In the genomic region with DNA sequence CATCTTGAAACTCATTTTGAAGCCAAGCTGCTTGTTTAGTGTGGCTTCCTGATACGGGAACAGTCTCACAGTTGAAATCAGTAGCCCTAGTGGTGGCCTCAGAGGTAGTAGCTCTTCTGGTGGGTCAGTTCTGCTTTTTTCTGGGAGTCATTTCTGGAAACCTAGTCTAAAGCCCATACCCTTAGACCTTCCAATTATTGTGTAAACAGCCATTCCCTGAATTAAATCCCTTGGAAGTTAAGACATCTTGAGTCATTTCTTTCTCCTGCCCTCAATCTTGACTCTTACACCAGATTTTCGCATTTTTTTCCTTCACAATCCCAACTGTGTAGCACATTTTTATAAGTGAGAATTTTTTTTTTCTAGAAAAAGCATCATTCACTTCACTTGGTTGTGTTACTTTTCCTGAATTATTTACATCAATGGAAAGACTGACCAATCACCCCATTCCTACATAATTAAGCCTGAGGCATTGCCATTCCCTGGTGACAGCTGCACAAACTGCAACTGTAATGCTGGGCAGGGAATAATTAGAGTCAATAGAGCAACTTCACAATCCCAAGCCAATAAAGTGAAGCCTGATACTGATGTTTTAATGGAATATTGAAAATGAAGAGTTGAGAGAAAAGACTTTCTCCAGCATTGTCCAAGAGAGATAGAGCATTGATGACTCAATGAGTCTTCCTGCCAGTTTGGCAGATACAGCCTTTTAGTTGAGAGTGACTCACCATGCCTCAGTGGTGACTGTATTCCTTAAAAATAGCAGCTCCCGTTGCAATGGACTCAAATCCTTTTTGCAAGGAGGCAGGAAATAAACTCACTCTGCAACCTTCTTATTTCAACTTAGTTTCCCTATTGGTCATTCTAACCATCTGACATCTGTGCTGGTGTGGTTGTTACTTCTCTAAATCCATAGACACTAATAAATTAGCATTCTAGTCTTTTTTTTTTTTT, we compare ENCODE assay signal across 8 cellular contexts. TPM values are rescaled to one million over a fixed set of nuclear protein-coding genes. Genes with fewer than 3 reads are reported as not detected.
DNase-seq lines count a peak whose midpoint lies in the region; ATAC-seq and TF ChIP-seq lines count a peak whose summit lies in the region.

No MANE protein-coding gene starts in this region.

- in situ Hi-C loops in ACHN (cut with HindIII; ENCODE audit: low pct_ligation_motif_present, low pct_unique_long_range_greater_than_20kb, low sequenced_read_pairs) = no loop called here

- no peak overlapping the region for H3K9ac ChIP-seq in colonic mucosa (ENCODE audit: low read depth in 2 of 2, low read length in 2 of 2)

- peak overlapping the region; percentile 32 for H3K27ac ChIP-seq in colonic mucosa

- peak; percentile 91 for DNase-seq in ACHN
- peak; percentile 88 for DNase-seq in NB4 (ENCODE audit: low read depth)
- DNase-seq in colonic mucosa = no peak
- DNase-seq in middle frontal gyrus (ENCODE audit: extremely low spot score, low spot score) = peak; percentile 70
- DNase-seq in activated gamma-delta T cell (lab: John Stamatoyannopoulos, UW) = no peak
- no peak for DNase-seq in COLO668 (lab: John Stamatoyannopoulos, UW; ENCODE audit: unreplicated experiment)
- no peak for DNase-seq in NCI-H82 treated with DMSO at 0.1 percent for 48 hours (lab: John Stamatoyannopoulos, UW; ENCODE audit: unreplicated experiment)

- no peaks in the 10 kb centered on the region for H3K4me1 ChIP-seq in colonic mucosa

- no peaks in the 10 kb centered on the region for H3K36me3 ChIP-seq in colonic mucosa

- TF ChIP-seq CTCF in NB4 (IDR thresholded peaks at IDR 0.05; ENCODE audit: low read depth, low read length) = peak; percentile 24
- no peak for TF ChIP-seq CTCF in colonic mucosa (IDR thresholded peaks at IDR 0.05)

- intact Hi-C loops in colonic mucosa (cut with DNase I) = no loop called here

- TF ChIP-seq POLR2A in NB4 (IDR thresholded peaks at IDR 0.05; ENCODE audit: extremely low read depth, insufficient read length) = no peak

- ATAC-seq in GM19455 (IDR thresholded peaks at IDR 0.05; ENCODE audit: unreplicated experiment) = peak; percentile 63

- no peaks in the 10 kb centered on the region for H3K27me3 ChIP-seq in colonic mucosa

- no peaks in the 10 kb centered on the region for H3K9me3 ChIP-seq in colonic mucosa

- H3K4me3 ChIP-seq in NB4 (ENCODE audit: low read depth, low read length) (no peak overlapping the region), colonic mucosa (no peak overlapping the region)

RNA-seq across cellular contexts. Expression of a gene that starts 13.0 kb away (rescaled TPM):
- 10 to 100 TPM; 13.1 to 16.3 TPM for total RNA-seq in colonic mucosa

Comparison
In these comparisons a context has a peak if more than half of its experiments do, and no peak if none do; other contexts are left out.
1. DNase-seq: peak in ACHN (single experiment), NB4 (single experiment) and middle frontal gyrus (single experiment); none in colonic mucosa (single experiment), activated gamma-delta T cell (single experiment), COLO668 (single experiment) and NCI-H82 treated with DMSO at 0.1 percent for 48 hours (single experiment).